Comparison of ENCODE assay signal across 19 cellular contexts in the genomic region with DNA sequence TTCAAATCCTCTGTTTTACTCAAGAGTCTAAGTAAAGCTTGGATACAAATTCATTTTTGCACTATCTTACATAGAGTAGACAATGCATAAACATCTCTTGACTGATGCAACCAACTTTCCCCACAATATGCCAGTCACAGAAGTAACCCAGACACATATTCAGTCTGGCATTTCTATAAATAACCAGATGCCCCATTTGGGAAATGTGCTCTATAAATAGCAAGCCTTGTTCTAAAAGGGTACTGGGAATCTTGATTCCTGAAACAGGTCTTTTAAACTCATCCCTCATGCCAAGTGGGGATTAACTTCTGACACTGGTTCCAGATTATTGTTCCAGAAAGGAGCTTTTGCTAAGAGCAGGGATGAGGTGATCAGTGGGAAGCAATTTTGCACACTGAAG.
"Had no signal": no experiment of that assay in that cellular context is flagged by ENCODE, and none has a peak within 500 bp of the region (broad histone marks: within the 10 kb centered on the region; RNA-seq: fewer than 3 reads in every experiment).

No MANE protein-coding gene starts in this region.

- H3K4me3 ChIP-seq: body of pancreas, gastroesophageal sphincter, lung, stomach, testis had no signal

- ATAC-seq: activated CD4-positive, alpha-beta T cell treated with anti-CD3 and anti-CD28 coated beads for 36 hours; activated naive CD4-positive, alpha-beta T cell treated with anti-CD3 and anti-CD28 coated beads, Interleukin-2, amount 50 U/mL, for 72 hours; body of pancreas; gastroesophageal sphincter; stimulated activated effector memory CD8-positive, alpha-beta T cell treated with anti-CD3 and anti-CD28 coated beads, Interleukin-12 subunit alpha, Interleukin-12 subunit beta, amount 100 ng/mL, for 72 hours had no signal

- H3K27ac ChIP-seq: body of pancreas, gastroesophageal sphincter, stomach, testis had no signal

- H3K27me3 ChIP-seq: body of pancreas, gastroesophageal sphincter, stomach, testis had no signal

- DNase-seq: activated CD4-positive, alpha-beta T cell treated with anti-CD3 and anti-CD28 coated beads for 36 hours; activated CD4-positive, alpha-beta T cell treated with anti-CD3 and anti-CD28 coated beads, Interleukin-2, amount 50 U/mL, for 48 hours; activated gamma-delta T cell; amniotic stem cell; body of pancreas; cortex of kidney; nephron progenitor cell; nucleus accumbens; posterior cingulate gyrus; small intestine; stimulated activated CD4-positive, alpha-beta T cell treated with anti-CD3 and anti-CD28 coated beads, Interleukin-4, amount 100 ng/mL, for 24 hours; stomach; SW 1271; T-helper 2 cell; testis had no signal

- H3K4me1 ChIP-seq: body of pancreas, stomach, testis had no signal

- H3K9me3 ChIP-seq: body of pancreas, gastroesophageal sphincter, stomach, testis had no signal

- H3K36me3 ChIP-seq: gastroesophageal sphincter, stomach had no signal
